ENCODE assay signal across 8 cellular contexts in the genomic region with DNA sequence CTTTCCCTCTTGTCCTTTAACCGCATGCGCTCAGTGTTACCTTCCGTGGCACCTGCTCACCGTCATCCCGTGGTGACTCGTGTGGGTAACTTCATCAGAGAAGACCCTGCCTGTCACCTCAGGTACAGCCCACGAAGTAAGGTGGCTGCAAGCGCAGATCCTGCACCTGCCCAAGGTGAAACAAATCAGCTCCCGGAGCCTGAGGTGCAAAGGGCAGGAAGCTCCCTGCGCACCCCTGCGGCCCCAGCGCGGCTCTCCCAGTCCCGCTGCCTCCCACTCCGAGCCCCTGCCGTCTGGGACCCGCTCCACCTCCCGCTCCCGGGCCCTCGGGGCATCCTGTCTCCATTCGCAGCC.
DNase-seq lines count a peak whose midpoint lies in the region; ATAC-seq, FAIRE-seq and TF ChIP-seq lines count a peak whose summit lies in the region.

No MANE protein-coding gene starts in this region.

- in situ Hi-C loops in K562 (cut with MboI), result loop anchor here (5.0 kb wide), 1 partner anchor 467 kb away; no protein-coding TSS in a partner anchor

- H3K36me3 ChIP-seq in cardiac muscle cell, result no peaks in the 10 kb centered on the region
- H3K36me3 ChIP-seq in K562 (ENCODE audit: control insufficient read depth, insufficient read depth, low read length), result no peaks in the 10 kb centered on the region
- no peaks in the 10 kb centered on the region for H3K36me3 ChIP-seq in lower lobe of right lung
- H3K36me3 ChIP-seq in upper lobe of right lung, result no peaks in the 10 kb centered on the region
- no peaks in the 10 kb centered on the region for H3K36me3 ChIP-seq in pancreas

- intact Hi-C loops in left cardiac atrium (cut with DNase I), result loop anchor here (10.0 kb wide), 3 partner anchors 159 to 409 kb away; no protein-coding TSS in a partner anchor
- intact Hi-C loops in K562 (cut with micrococcal nuclease), result loop anchor here (10.0 kb wide), 5 partner anchors 79 to 539 kb away; no protein-coding TSS in a partner anchor
- intact Hi-C loops in lower lobe of right lung (cut with DNase I), result loop anchor here (10.0 kb wide), 1 partner anchor 479 kb away; no protein-coding TSS in a partner anchor
- intact Hi-C loops in upper lobe of right lung (cut with DNase I), result no loop called here
- intact Hi-C loops in pancreas (cut with DNase I), result loop anchor here (2.0 to 10.0 kb wide), 4 partner anchors 462 to 477 kb away; no protein-coding TSS in a partner anchor

- TF ChIP-seq CTCF in cardiac muscle cell (IDR thresholded peaks at IDR 0.05; ENCODE audit: low read depth, low read length) (no peak), K562 (IDR thresholded peaks at IDR 0.05 in 2 of 3, conservative IDR thresholded peaks at IDR 0.05 in 1 of 3; ENCODE audit: insufficient read depth in 2 of 3, low read depth in 1 of 3, low read length in 3 of 3) (no peak), lower lobe of right lung (IDR thresholded peaks at IDR 0.05) (no peak), upper lobe of right lung (IDR thresholded peaks at IDR 0.05) (no peak), pancreas (IDR thresholded peaks at IDR 0.05) (no peak)

- TF ChIP-seq POLR2A in K562 (conservative IDR thresholded peaks at IDR 0.05), result no peak

- peaks cover 60% of the 10 kb centered on the region for H3K27me3 ChIP-seq in cardiac muscle cell
- peaks cover 0 to 28% of the 10 kb centered on the region in 2 experiments; a peak in 3 of 5 replicates for H3K27me3 ChIP-seq in K562 (ENCODE audit: control insufficient read depth in 2 of 2, insufficient read depth in 2 of 2, low read length in 2 of 2)
- H3K27me3 ChIP-seq in lower lobe of right lung (ENCODE audit: low read depth), result peaks cover 17% of the 10 kb centered on the region
- H3K27me3 ChIP-seq in upper lobe of right lung, result peaks cover 5% of the 10 kb centered on the region
- H3K27me3 ChIP-seq in pancreas, result no peaks in the 10 kb centered on the region

- 37% methylated on average over 20 of the region's 21 CpGs for WGBS in K562 (ENCODE audit: insufficient coverage, low coverage, missing lambda C conversion rate)
- 15 to 22% methylated on average over 21 of the region's 21 CpGs for WGBS in pancreas, 2 donors

- no TSS peak for BruUV-seq in K562 (replicated peaks; lab: Mats Ljungman, UMichigan)

- CTCF ChIA-PET in K562 (lab: Yijun Ruan, JAX; ENCODE audit: low intra/inter-chr PET ratio), result interaction anchor here (1.1 to 3.8 kb wide), 4 partner anchors 204 to 481 kb away, joined by 4 to 63 read pairs (median 8); no protein-coding TSS in a partner anchor

- no peak for FAIRE-seq in K562 (lab: Jason Lieb, UNC)
- FAIRE-seq in pancreas (lab: Jason Lieb, UNC), result no peak

- H3K9me3 ChIP-seq in cardiac muscle cell (ENCODE audit: low read depth) (no peaks in the 10 kb centered on the region), K562 (replicated peaks; ENCODE audit: control insufficient read depth, insufficient read depth, low read depth, low read length) (no peaks in the 10 kb centered on the region), lower lobe of right lung (no peaks in the 10 kb centered on the region), upper lobe of right lung (no peaks in the 10 kb centered on the region), pancreas (no peaks in the 10 kb centered on the region)

- POLR2A ChIA-PET in K562 (lab: Yijun Ruan, JAX), result interaction anchor here (0.9 kb wide), 1 partner anchor 16 kb away, joined by 3 read pairs; no protein-coding TSS in a partner anchor

- peak overlapping the region in 1 of 2 experiments; percentile 88; a peak in 1 of 4 replicates for H3K9ac ChIP-seq in K562 (ENCODE audit: insufficient read depth in 1 of 2, low read depth in 2 of 2, low read length in 2 of 2)

- no peaks in the 10 kb centered on the region for H3K9me1 ChIP-seq in K562 (ENCODE audit: control insufficient read depth, insufficient read depth, low read length)

- ATAC-seq in left cardiac atrium (no peak), K562 (no peak), lower lobe of right lung (no peak), upper lobe of right lung (no peak), GM19463 (IDR thresholded peaks at IDR 0.05; ENCODE audit: unreplicated experiment) (no peak), pancreas (no peak)

- TF ChIP-seq EP300 in K562 (IDR thresholded peaks at IDR 0.05; ENCODE audit: low read length), result no peak

- 0 out of 2 replicates have a peak overlapping the region, but pooled peaks have one; percentile 14 for H2AFZ ChIP-seq in K562 (ENCODE audit: low read depth, low read length)

- H3K4me3 ChIP-seq in cardiac muscle cell (peak overlapping the region; percentile 38), K562 (no peak overlapping the region), lower lobe of right lung (peak overlapping the region; percentile 78), upper lobe of right lung (peak overlapping the region; percentile 74), pancreas (peak overlapping the region in 2 of 4 donors; percentile 53 to 77)

- H3K79me2 ChIP-seq in K562 (ENCODE audit: control insufficient read depth, insufficient read depth, low read length), result no peaks in the 10 kb centered on the region

- no peak for TF ChIP-seq RAD21 in K562 (CRISPR knock-in tag; conservative IDR thresholded peaks at IDR 0.05 in 1 of 2, IDR thresholded peaks at IDR 0.05 in 1 of 2)

- DNase-seq in cardiac muscle cell (ENCODE audit: low read depth in 1 of 2, low spot score in 1 of 2), result no peak
- no peak for DNase-seq in left cardiac atrium
- DNase-seq in K562 (ENCODE audit: extremely low read depth in 1 of 4, low spot score in 3 of 4), result no peak
- DNase-seq in lower lobe of right lung, result no peak
- DNase-seq in upper lobe of right lung, result no peak
- no peak for DNase-seq in central memory CD4-positive, alpha-beta T cell
- DNase-seq in pancreas, result no peak

- 0 out of 2 replicates have a peak overlapping the region, but pooled peaks have one; percentile 94 for H3K4me2 ChIP-seq in K562 (ENCODE audit: insufficient read depth, low read length)

- H3K27ac ChIP-seq in cardiac muscle cell (no peak overlapping the region), K562 (ENCODE audit: extremely low read depth, low read depth, low read length) (no peak overlapping the region), lower lobe of right lung (no peak overlapping the region), upper lobe of right lung (no peak overlapping the region), pancreas (no peak overlapping the region)

- H3K4me1 ChIP-seq in cardiac muscle cell (ENCODE audit: low read depth) (no peaks in the 10 kb centered on the region), K562 (replicated peaks in 1 of 2; ENCODE audit: control insufficient read depth in 2 of 2, insufficient read depth in 2 of 2, low read length in 2 of 2) (peaks cover 0 to 20% of the 10 kb centered on the region in 2 experiments; a peak in 3 of 5 replicates), lower lobe of right lung (peaks cover 12% of the 10 kb centered on the region), upper lobe of right lung (peaks cover 7% of the 10 kb centered on the region), pancreas (peaks cover 0 to 3% (median 0%) of the 10 kb centered on the region in 3 donors)

- H4K20me1 ChIP-seq in K562 (replicated peaks; ENCODE audit: control insufficient read depth, insufficient read depth, low read length), result no peaks in the 10 kb centered on the region; the same call in 1 of the 2 replicates

TF ChIP-seq in K562, 482 proteins besides CTCF, POLR2A, EP300 and RAD21:
- no peak for TF ChIP-seq ILK (tag; IDR thresholded peaks at IDR 0.05; ENCODE audit: borderline replicate concordance, low read depth)
- TF ChIP-seq MAFK (IDR thresholded peaks at IDR 0.05; ENCODE audit: low read length), result no peak
- TF ChIP-seq MYNN (IDR thresholded peaks at IDR 0.05), result no peak
- TF ChIP-seq MYNN (CRISPR knock-in tag; IDR thresholded peaks at IDR 0.05), result no peak
- TF ChIP-seq HDAC8 (tag; IDR thresholded peaks at IDR 0.05), result no peak
- no peak for TF ChIP-seq BACH1 (tag; IDR thresholded peaks at IDR 0.05)
- TF ChIP-seq PHB2 (IDR thresholded peaks at IDR 0.05; ENCODE audit: low read depth), result no peak
- TF ChIP-seq, protein P1, sequence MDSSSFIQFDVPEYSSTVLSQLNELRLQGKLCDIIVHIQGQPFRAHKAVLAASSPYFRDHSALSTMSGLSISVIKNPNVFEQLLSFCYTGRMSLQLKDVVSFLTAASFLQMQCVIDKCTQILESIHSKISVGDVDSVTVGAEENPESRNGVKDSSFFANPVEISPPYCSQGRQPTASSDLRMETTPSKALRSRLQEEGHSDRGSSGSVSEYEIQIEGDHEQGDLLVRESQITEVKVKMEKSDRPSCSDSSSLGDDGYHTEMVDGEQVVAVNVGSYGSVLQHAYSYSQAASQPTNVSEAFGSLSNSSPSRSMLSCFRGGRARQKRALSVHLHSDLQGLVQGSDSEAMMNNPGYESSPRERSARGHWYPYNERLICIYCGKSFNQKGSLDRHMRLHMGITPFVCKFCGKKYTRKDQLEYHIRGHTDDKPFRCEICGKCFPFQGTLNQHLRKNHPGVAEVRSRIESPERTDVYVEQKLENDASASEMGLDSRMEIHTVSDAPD (CRISPR knock-in tag; IDR thresholded peaks at IDR 0.05), result no peak
- TF ChIP-seq, protein P2, sequence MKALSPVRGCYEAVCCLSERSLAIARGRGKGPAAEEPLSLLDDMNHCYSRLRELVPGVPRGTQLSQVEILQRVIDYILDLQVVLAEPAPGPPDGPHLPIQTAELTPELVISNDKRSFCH (CRISPR knock-in tag; IDR thresholded peaks at IDR 0.05), result no peak
- TF ChIP-seq, protein P2 (tag; IDR thresholded peaks at IDR 0.05), result no peak
- no peak for TF ChIP-seq KLF6 (CRISPR knock-in tag; IDR thresholded peaks at IDR 0.05; ENCODE audit: borderline replicate concordance)
- TF ChIP-seq NFRKB (IDR thresholded peaks at IDR 0.05; ENCODE audit: low read depth), result no peak
- TF ChIP-seq CBX3 (IDR thresholded peaks at IDR 0.05; ENCODE audit: borderline replicate concordance in 1 of 2, low read length in 2 of 2), result no peak
- TF ChIP-seq ZEB2 (IDR thresholded peaks at IDR 0.05), result no peak
- TF ChIP-seq TCFL5 (CRISPR knock-in tag; conservative IDR thresholded peaks at IDR 0.05), result no peak
- TF ChIP-seq HCFC1 (IDR thresholded peaks at IDR 0.05; ENCODE audit: low read depth, low read length), result no peak
- TF ChIP-seq ZFP36 (IDR thresholded peaks at IDR 0.05; ENCODE audit: low read depth, low read length, partially characterized antibody), result no peak
- TF ChIP-seq SNIP1 (IDR thresholded peaks at IDR 0.05; ENCODE audit: low read depth), result no peak
- no peak for TF ChIP-seq XRCC4 (IDR thresholded peaks at IDR 0.05; ENCODE audit: extremely low read depth, insufficient read depth, insufficient read length)
- TF ChIP-seq HNRNPUL1 (IDR thresholded peaks at IDR 0.05; ENCODE audit: low read length), result no peak
- TF ChIP-seq CHD4 (IDR thresholded peaks at IDR 0.05; ENCODE audit: insufficient read depth, insufficient replicate concordance, low read depth, low read length, poor library complexity, severe bottlenecking), result no peak
